Comparison of ENCODE assay signal across 37 cellular contexts in genomic region chr16:50004239-50004638, GRCh38.
"Had no signal": no experiment of that assay in that cellular context is flagged by ENCODE, and none has a peak within 500 bp of the region (broad histone marks: within the 10 kb centered on the region; RNA-seq: fewer than 3 reads in every experiment).

No MANE protein-coding gene starts in this region.

- H3K4me2 ChIP-seq: KMS-11 had no signal

- H3K4me3 ChIP-seq: MG63 had no signal

- H3K27me3 ChIP-seq: MG63 had no signal

- H3K9ac ChIP-seq: KMS-11 had no signal

- DNase-seq: Karpas-422, Kasumi-1, KG1, MG63, MM.1S, MV-4-11, NCI-H1048, NCI-H1092, NCI-H1092 treated with DMSO at 0.1 percent for 48 hours, NCI-H1105, NCI-H1105 treated with DMSO at 0.1 percent for 48 hours, NCI-H1417, NCI-H1417 treated with DMSO at 0.1 percent for 48 hours, NCI-H1436, NCI-H1436 treated with DMSO at 0.1 percent for 48 hours, NCI-H146, NCI-H1694, NCI-H1694 treated with DMSO at 0.1 percent for 48 hours, NCI-H187, NCI-H187 treated with DMSO at 0.1 percent for 48 hours, NCI-H1930, NCI-H2029, NCI-H2029 treated with DMSO at 0.1 percent for 48 hours, NCI-H2081, NCI-H2081 treated with DMSO at 0.1 percent for 48 hours, NCI-H2107, NCI-H2171, NCI-H2171 treated with DMSO at 0.1 percent for 48 hours, NCI-H2227 treated with DMSO at 0.1 percent for 48 hours, NCI-H226, NCI-H345, NCI-H446, NCI-H446 treated with DMSO at 0.1 percent for 48 hours, NCI-H510A, NCI-H510A treated with DMSO at 0.1 percent for 48 hours, NCI-H524 had no signal

- H3K9me3 ChIP-seq: MG63 had no signal

- H3K36me3 ChIP-seq: MG63 had no signal

- H3K27ac ChIP-seq: KMS-11 had no signal
